Comparison of ENCODE assay signal across 14 cellular contexts in the genomic region with DNA sequence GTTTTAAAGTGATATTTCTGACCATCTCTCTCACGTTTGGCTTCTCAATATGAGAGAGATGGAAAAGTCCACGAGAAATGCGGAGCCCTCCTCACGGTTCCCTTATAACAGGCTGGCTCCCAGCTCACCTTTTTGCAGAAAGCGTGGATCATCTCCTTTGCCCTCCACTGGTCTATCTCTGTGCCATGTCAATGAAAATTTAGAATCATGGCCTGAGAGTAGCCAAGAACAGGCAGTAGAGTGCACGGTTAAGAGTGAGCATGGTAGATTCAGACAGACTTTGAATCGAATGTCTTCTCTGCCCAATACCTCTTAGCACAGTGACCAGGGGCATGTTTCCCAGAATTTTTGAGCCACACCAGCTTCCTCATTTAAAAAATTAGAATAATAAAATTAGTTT. TPM values are rescaled to one million over a fixed set of nuclear protein-coding genes. Genes with fewer than 3 reads are reported as not detected.
DNase-seq lines count a peak whose midpoint lies in the region; ATAC-seq, FAIRE-seq and TF ChIP-seq lines count a peak whose summit lies in the region.
"Had no signal": no experiment of that assay in that cellular context is flagged by ENCODE, and none has a peak within 500 bp of the region (broad histone marks: within the 10 kb centered on the region; RNA-seq: fewer than 3 reads in every experiment).

No MANE protein-coding gene starts in this region.

- peaks cover 9% of the 10 kb centered on the region for H3K9me3 Mint-ChIP-seq in activated CD8-positive, alpha-beta T cell treated with anti-CD3 and anti-CD28 coated beads for 36 hours

- H3K4me1 ChIP-seq in testis: no peaks in the 10 kb centered on the region

- peak overlapping the region; percentile 98 for H3K4me3 Mint-ChIP-seq in activated CD8-positive, alpha-beta T cell treated with anti-CD3 and anti-CD28 coated beads for 36 hours
- H3K4me3 Mint-ChIP-seq: nephron progenitor cell had no signal

- H3K27ac ChIP-seq in WERI-Rb-1: no peak overlapping the region
- H3K27ac ChIP-seq in testis: peak overlapping the region in 1 of 2 donors; percentile 63

- POLR2A ChIA-PET in activated CD8-positive, alpha-beta T cell treated with anti-CD3 and anti-CD28 coated beads for 36 hours (lab: Charles Lee): interaction anchor here (0.6 to 9.2 kb wide), 22 partner anchors 12 to 240 kb away, joined by 3 to 157 read pairs (median 4); partner anchors contain the start of genes GIMAP1, GIMAP5 and GIMAP8

- intact Hi-C loops in activated CD8-positive, alpha-beta T cell treated with anti-CD3 and anti-CD28 coated beads for 36 hours (cut with micrococcal nuclease): loop anchor here (2.0 to 5.0 kb wide), 5 partner anchors 52 to 239 kb away; partner anchors contain the start of genes GIMAP4 and GIMAP5
- intact Hi-C loops in left ventricle myocardium superior (cut with micrococcal nuclease): no loop called here
- intact Hi-C loops in testis (cut with DNase I; ENCODE audit: low total_unique reads): no loop called here

- FAIRE-seq in GM12892 (lab: Jason Lieb, UNC): peak; percentile 66

- H3K36me3 ChIP-seq in WERI-Rb-1 (no peaks in the 10 kb centered on the region), testis (ENCODE audit: low read depth, missing control alignments) (no peaks in the 10 kb centered on the region)

- peak; percentile 25 for ATAC-seq in activated CD8-positive, alpha-beta T cell treated with anti-CD3 and anti-CD28 coated beads for 36 hours
- peak; percentile 54 for ATAC-seq in left ventricle myocardium superior
- ATAC-seq in stimulated activated naive CD8-positive, alpha-beta T cell treated with anti-CD3 and anti-CD28 coated beads, Interleukin-15, Interleukin-2, amounts not matched to agents 100 U/mL and 50 U/mL, for 24 hours: peak; percentile 34
- no peak for ATAC-seq in HG02852 (IDR thresholded peaks at IDR 0.05; ENCODE audit: unreplicated experiment)

- H3K4me1 Mint-ChIP-seq in activated CD8-positive, alpha-beta T cell treated with anti-CD3 and anti-CD28 coated beads for 36 hours (ENCODE audit: low read depth): peaks cover 40% of the 10 kb centered on the region
- H3K4me1 Mint-ChIP-seq: nephron progenitor cell had no signal

- H3K4me3 ChIP-seq in WERI-Rb-1 (ENCODE audit: low read depth, low read length) (no peak overlapping the region), testis (peak overlapping the region in 1 of 2 donors; percentile 34)

- H3K9me3 ChIP-seq in WERI-Rb-1 (ENCODE audit: severe bottlenecking) (peaks cover 5% of the 10 kb centered on the region), testis (no peaks in the 10 kb centered on the region)

- CTCF ChIA-PET in activated CD8-positive, alpha-beta T cell treated with anti-CD3 and anti-CD28 coated beads for 36 hours (lab: Charles Lee): interaction anchor here (0.6 to 3.8 kb wide), 8 partner anchors 10 to 241 kb away, joined by 3 to 39 read pairs (median 4); partner anchors contain the start of genes GIMAP2 and GIMAP8

- H3K27me3 Mint-ChIP-seq in activated CD8-positive, alpha-beta T cell treated with anti-CD3 and anti-CD28 coated beads for 36 hours: no peaks in the 10 kb centered on the region

- DNase-seq in GM12892 (ENCODE audit: insufficient read length): no peak
- peak; percentile 28 for DNase-seq in activated CD8-positive, alpha-beta T cell treated with anti-CD3 and anti-CD28 coated beads for 36 hours
- no peak for DNase-seq in left ventricle myocardium superior
- no peak for DNase-seq in stimulated activated naive CD8-positive, alpha-beta T cell treated with anti-CD3 and anti-CD28 coated beads, Interleukin-15, Interleukin-2, amounts not matched to agents 100 U/mL and 50 U/mL, for 24 hours
- DNase-seq in WERI-Rb-1: no peak
- DNase-seq in testis: no peak
- DNase-seq in NCI-H748 (lab: John Stamatoyannopoulos, UW; ENCODE audit: unreplicated experiment): no peak
- DNase-seq: GOT3, hypothalamus, NCI-H774, nephron progenitor cell, trophoblast cell had no signal

- peaks cover 2% of the 10 kb centered on the region for H3K27me3 ChIP-seq in WERI-Rb-1 (ENCODE audit: insufficient read depth, low read depth, severe bottlenecking)
- H3K27me3 ChIP-seq in testis: no peaks in the 10 kb centered on the region

- 52 to 64% methylated on average over 7 of the region's 7 CpGs for WGBS in testis, 2 donors

- TF ChIP-seq CTCF in activated CD8-positive, alpha-beta T cell treated with anti-CD3 and anti-CD28 coated beads for 36 hours (IDR thresholded peaks at IDR 0.05): no peak
- TF ChIP-seq CTCF in WERI-Rb-1 (IDR thresholded peaks at IDR 0.05; ENCODE audit: low read depth, low read length) (no peak), testis (IDR thresholded peaks at IDR 0.05) (no peak)

- peaks cover 21% of the 10 kb centered on the region for H3K36me3 Mint-ChIP-seq in activated CD8-positive, alpha-beta T cell treated with anti-CD3 and anti-CD28 coated beads for 36 hours (ENCODE audit: low read depth)

- TF ChIP-seq POLR2A in GM12892 (IDR thresholded peaks at IDR 0.05; ENCODE audit: low read depth, low read length) (no peak), testis (IDR thresholded peaks at IDR 0.05) (no peak)

- H3K27ac Mint-ChIP-seq in activated CD8-positive, alpha-beta T cell treated with anti-CD3 and anti-CD28 coated beads for 36 hours: peak overlapping the region; percentile 99
- H3K27ac Mint-ChIP-seq: nephron progenitor cell had no signal

RNA-seq across cellular contexts. Expression of gene GIMAP7, which starts 1.1 kb away (rescaled TPM):
- 8.6 TPM for polyA plus RNA-seq in GM12892 (2012; ENCODE audit: missing spikeins)
- total RNA-seq in activated CD8-positive, alpha-beta T cell treated with anti-CD3 and anti-CD28 coated beads for 36 hours: 10 to 100 TPM; 29.0 to 29.5 TPM
- 24.1 TPM for total RNA-seq in left ventricle myocardium superior
- 1 to 10 TPM; 3.1 to 7.4 TPM for total RNA-seq in testis
- polyA plus RNA-seq in testis (ENCODE audit: insufficient read depth, low read depth, low replicate concordance): 3.4 TPM
- total RNA-seq: chondrocyte had no signal

RNA-seq across cellular contexts. Expression of gene GIMAP4, which starts 51.4 kb away (rescaled TPM):
- polyA plus RNA-seq in GM12892 (2012; ENCODE audit: missing spikeins): 6.4 TPM
- total RNA-seq in activated CD8-positive, alpha-beta T cell treated with anti-CD3 and anti-CD28 coated beads for 36 hours: 10 to 100 TPM; 88.3 to 97.8 TPM
- 40.2 TPM for total RNA-seq in left ventricle myocardium superior
- total RNA-seq in testis: 1 to 10 TPM; 5.8 to 6.2 TPM
- polyA plus RNA-seq in testis (ENCODE audit: insufficient read depth, low read depth, low replicate concordance): 13.3 TPM
- total RNA-seq: chondrocyte had no signal
